ENCODE assay signal across 12 cellular contexts in the genomic region with DNA sequence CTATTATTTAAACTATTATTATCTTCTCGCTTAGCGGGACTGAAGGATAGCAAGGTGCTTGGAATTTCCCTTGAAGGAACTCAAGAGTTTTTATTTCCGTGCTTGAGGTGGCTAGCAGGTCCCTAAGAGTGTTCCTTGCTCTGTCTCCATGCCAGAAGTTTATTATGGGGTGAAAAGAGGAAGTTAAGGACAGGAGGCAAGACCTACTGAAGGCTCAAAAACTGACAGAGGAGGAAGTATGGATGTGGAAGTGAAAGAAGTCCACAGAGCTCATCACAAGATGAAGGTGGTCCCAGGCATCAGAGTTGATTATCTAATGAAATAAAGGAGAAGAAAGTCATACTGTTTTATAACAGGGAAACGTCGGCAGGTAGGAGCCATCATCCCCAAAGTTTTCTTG. TPM values are rescaled to one million over a fixed set of nuclear protein-coding genes. Genes with fewer than 3 reads are reported as not detected.
DNase-seq lines count a peak whose midpoint lies in the region; ATAC-seq and TF ChIP-seq lines count a peak whose summit lies in the region.
"Had no signal": no experiment of that assay in that cellular context is flagged by ENCODE, and none has a peak within 500 bp of the region (broad histone marks: within the 10 kb centered on the region; RNA-seq: fewer than 3 reads in every experiment).

No MANE protein-coding gene starts in this region.

- H3K79me2 ChIP-seq in DOHH2 (ENCODE audit: control insufficient read depth, low read length), result no peaks in the 10 kb centered on the region

- peak; percentile 96 for DNase-seq in SKM-1 (lab: John Stamatoyannopoulos, UW; ENCODE audit: unreplicated experiment)
- no peak for DNase-seq in lung (ENCODE audit: low spot score)
- DNase-seq in glomerular visceral epithelial cell (ENCODE audit: extremely low spot score), result no peak
- no peak for DNase-seq in activated CD4-positive, alpha-beta T cell treated with anti-CD3 and anti-CD28 coated beads for 4 hours
- no peak for DNase-seq in prostate gland (ENCODE audit: low spot score)
- DNase-seq in coronary artery (ENCODE audit: low spot score), result no peak
- DNase-seq: caudate nucleus, ovary, T1000, tibial artery had no signal

- H3K27me3 ChIP-seq in DOHH2 (ENCODE audit: control insufficient read depth, low read length) (no peaks in the 10 kb centered on the region), lung (ENCODE audit: control insufficient read depth, insufficient read depth) (no peaks in the 10 kb centered on the region), prostate gland (replicated peaks; ENCODE audit: insufficient read depth) (no peaks in the 10 kb centered on the region)
- H3K27me3 ChIP-seq: ovary, tibial artery had no signal

- intact Hi-C loops in prostate gland (cut with DNase I), result no loop called here

- H3K9me2 ChIP-seq in DOHH2 (replicated peaks; ENCODE audit: control insufficient read depth, low read length), result no peaks in the 10 kb centered on the region

- ATAC-seq in HG02884 (IDR thresholded peaks at IDR 0.05; ENCODE audit: unreplicated experiment) (peak; percentile 68), lung (ENCODE audit: insufficient read depth, low FRiP score) (peak; percentile 54)

- H3K27ac ChIP-seq in DOHH2 (ENCODE audit: low read depth, low read length), result peak overlapping the region; percentile 41
- no peak overlapping the region for H3K27ac ChIP-seq in lung (ENCODE audit: low read depth in 1 of 2, low read length in 1 of 2)
- no peak overlapping the region for H3K27ac ChIP-seq in prostate gland
- H3K27ac ChIP-seq in coronary artery, result no peak overlapping the region
- H3K27ac ChIP-seq: ovary, tibial artery had no signal

- peak overlapping the region; percentile 62 for H3K4me2 ChIP-seq in DOHH2 (ENCODE audit: low read length)

- H3F3A ChIP-seq in DOHH2 (ENCODE audit: control insufficient read depth, insufficient read depth), result no peaks in the 10 kb centered on the region

- WGBS in lung, 2 donors, result 51 to 62% methylated on average over 5 of the region's 5 CpGs
- WGBS in prostate gland, result 88% methylated on average over 5 of the region's 5 CpGs

- H4K20me1 ChIP-seq in DOHH2 (ENCODE audit: control insufficient read depth, insufficient read depth, low read depth, low read length), result no peaks in the 10 kb centered on the region

- TF ChIP-seq CTCF in DOHH2 (IDR thresholded peaks at IDR 0.05; ENCODE audit: low read depth, low read length, poor library complexity, severe bottlenecking) (no peak), lung (IDR thresholded peaks at IDR 0.05; ENCODE audit: control extremely low read depth, extremely low read depth) (no peak), prostate gland (IDR thresholded peaks at IDR 0.05) (no peak), coronary artery (IDR thresholded peaks at IDR 0.05) (no peak)

- no peaks in the 10 kb centered on the region; the same call in 1 of the 2 replicates for H3K36me3 ChIP-seq in DOHH2 (ENCODE audit: control insufficient read depth, low read length)
- peaks cover 5 to 12% of the 10 kb centered on the region in 2 donors for H3K36me3 ChIP-seq in lung (ENCODE audit: control insufficient read depth in 2 of 2, insufficient read depth in 2 of 2, low read length in 2 of 2)
- H3K36me3 ChIP-seq in prostate gland, result no peaks in the 10 kb centered on the region
- H3K36me3 ChIP-seq: ovary had no signal

- H3K4me1 ChIP-seq in DOHH2 (ENCODE audit: control insufficient read depth, low read length) (peaks cover 17% of the 10 kb centered on the region), lung (ENCODE audit: control insufficient read depth in 2 of 2, insufficient read depth in 2 of 2, low read length in 2 of 2) (peaks cover 4 to 9% of the 10 kb centered on the region in 2 donors), prostate gland (replicated peaks) (peaks cover 5% of the 10 kb centered on the region)
- H3K4me1 ChIP-seq: tibial artery had no signal

- H3K4me3 ChIP-seq in DOHH2 (ENCODE audit: low read length), result peak overlapping the region; percentile 52
- H3K4me3 ChIP-seq in lung, result no peak overlapping the region
- H3K4me3 ChIP-seq in prostate gland, result no peak overlapping the region
- H3K4me3 ChIP-seq in coronary artery, result no peak overlapping the region
- H3K4me3 ChIP-seq: ovary, tibial artery had no signal

- H3K9me3 ChIP-seq in DOHH2 (ENCODE audit: control insufficient read depth, insufficient read depth, low read length) (no peaks in the 10 kb centered on the region), lung (ENCODE audit: control insufficient read depth in 2 of 2, insufficient read depth in 1 of 2, low read length in 1 of 2) (no peaks in the 10 kb centered on the region), prostate gland (no peaks in the 10 kb centered on the region)
- H3K9me3 ChIP-seq: ovary, tibial artery had no signal

- no peak for TF ChIP-seq POLR2A in prostate gland (IDR thresholded peaks at IDR 0.05)

RNA-seq across cellular contexts. Expression of gene MGST2, which starts 9.5 kb away (rescaled TPM):
- total RNA-seq in lung (10 to 100 TPM; 51.7 to 54.1 TPM), prostate gland (100 to 1,000 TPM; 101 to 135 TPM)
- polyA plus RNA-seq in lung, result 100 to 1,000 TPM in 1 of 2 donors, 10 to 100 TPM in 1; 66.1 to 171 TPM
